ENCODE assay signal across 17 cellular contexts in genomic region chr3:166177130-166177529, GRCh38.
DNase-seq lines count a peak whose midpoint lies in the region; ATAC-seq and TF ChIP-seq lines count a peak whose summit lies in the region.
"Had no signal": no experiment of that assay in that cellular context is flagged by ENCODE, and none has a peak within 500 bp of the region (broad histone marks: within the 10 kb centered on the region; RNA-seq: fewer than 3 reads in every experiment).

No MANE protein-coding gene starts in this region.

- no peak for TF ChIP-seq CTCF in GM23338 (conservative IDR thresholded peaks at IDR 0.05; ENCODE audit: low read depth in 2 of 2)
- no peak for TF ChIP-seq CTCF in endodermal cell (conservative IDR thresholded peaks at IDR 0.05)
- TF ChIP-seq CTCF in heart left ventricle (IDR thresholded peaks at IDR 0.05), result no peak

- H3K36me3 ChIP-seq in GM23338 (ENCODE audit: insufficient read depth), result no peaks in the 10 kb centered on the region
- H3K36me3 ChIP-seq in endodermal cell (ENCODE audit: control insufficient read depth, insufficient read depth, low read length), result no peaks in the 10 kb centered on the region
- no peaks in the 10 kb centered on the region for H3K36me3 ChIP-seq in mesenchymal stem cell (ENCODE audit: control insufficient read depth in 1 of 2, insufficient read depth in 2 of 2, low read depth in 1 of 2, low read length in 2 of 2)
- H3K36me3 ChIP-seq in GM23248 (ENCODE audit: low read depth), result no peaks in the 10 kb centered on the region
- H3K36me3 ChIP-seq in heart left ventricle, result no peaks in the 10 kb centered on the region
- H3K36me3 ChIP-seq: SJSA1 had no signal

- in situ Hi-C loops in GM23248 (cut with MboI), result no loop called here

- intact Hi-C loops in heart left ventricle (cut with DNase I), result no loop called here

- no peaks in the 10 kb centered on the region for H4K20me1 ChIP-seq in GM23338 (replicated peaks; ENCODE audit: insufficient read depth)
- no peaks in the 10 kb centered on the region for H4K20me1 ChIP-seq in GM23248 (ENCODE audit: insufficient read depth)

- no peak for DNase-seq in GM23338 (ENCODE audit: low spot score)
- DNase-seq in RPMI8226, result peak; percentile 68
- peak; percentile 38 for DNase-seq in endodermal cell
- DNase-seq in mesenchymal stem cell, result peak; percentile 7
- DNase-seq in activated naive CD4-positive, alpha-beta T cell treated with anti-CD3 and anti-CD28 coated beads, Interleukin-2, amount 50 U/mL, for 72 hours (ENCODE audit: low spot score in 2 of 2), result no peak
- DNase-seq in GM23248, result no peak
- DNase-seq in NCI-H748 (lab: John Stamatoyannopoulos, UW; ENCODE audit: unreplicated experiment), result no peak
- no peak for DNase-seq in heart left ventricle
- DNase-seq: AML-193; Calu3; CD4-positive, CD25-positive, alpha-beta regulatory T cell; DMS79; NCI-H1417; NCI-H1930; NCI-H510A treated with DMSO at 0.1 percent for 48 hours; OCI-M1 had no signal

- H2AK5ac ChIP-seq in mesenchymal stem cell (ENCODE audit: low read length, severe bottlenecking), result no peak overlapping the region

- H3K9ac ChIP-seq in endodermal cell (ENCODE audit: extremely low read depth, low read length, poor library complexity, severe bottlenecking) (no peak overlapping the region), mesenchymal stem cell (ENCODE audit: low read length) (no peak overlapping the region), GM23248 (no peak overlapping the region)

- H3K9me3 ChIP-seq in endodermal cell (ENCODE audit: control insufficient read depth, low read length) (no peaks in the 10 kb centered on the region), mesenchymal stem cell (ENCODE audit: control insufficient read depth, low read length) (peaks cover 6% of the 10 kb centered on the region), GM23248 (ENCODE audit: low read depth) (peaks cover 7% of the 10 kb centered on the region), heart left ventricle (no peaks in the 10 kb centered on the region)
- H3K9me3 ChIP-seq: SJSA1 had no signal

- H3K27me3 ChIP-seq in GM23338 (ENCODE audit: insufficient read depth) (no peaks in the 10 kb centered on the region), endodermal cell (ENCODE audit: control insufficient read depth, insufficient read depth, low read length, poor library complexity, severe bottlenecking) (no peaks in the 10 kb centered on the region), mesenchymal stem cell (ENCODE audit: control insufficient read depth in 1 of 2, insufficient read depth in 1 of 2, low read length in 2 of 2) (no peaks in the 10 kb centered on the region), GM23248 (replicated peaks; ENCODE audit: insufficient read depth) (no peaks in the 10 kb centered on the region), heart left ventricle (no peaks in the 10 kb centered on the region)
- H3K27me3 ChIP-seq: SJSA1 had no signal

- no peak overlapping the region for H3K27ac ChIP-seq in GM23338 (ENCODE audit: low read depth)
- no peak overlapping the region for H3K27ac ChIP-seq in endodermal cell (ENCODE audit: low read depth, low read length)
- H3K27ac ChIP-seq in mesenchymal stem cell (ENCODE audit: low read length, poor library complexity, severe bottlenecking), result no peak overlapping the region
- H3K27ac ChIP-seq in GM23248, result no peak overlapping the region
- no peak overlapping the region for H3K27ac ChIP-seq in heart left ventricle
- H3K27ac ChIP-seq: SJSA1 had no signal

- no peaks in the 10 kb centered on the region for H3K4me1 ChIP-seq in GM23338 (ENCODE audit: insufficient read depth)
- no peaks in the 10 kb centered on the region for H3K4me1 ChIP-seq in endodermal cell (ENCODE audit: control insufficient read depth, insufficient read depth, low read length)
- no peaks in the 10 kb centered on the region for H3K4me1 ChIP-seq in mesenchymal stem cell (ENCODE audit: control insufficient read depth, insufficient read depth, low read depth, low read length)
- no peaks in the 10 kb centered on the region for H3K4me1 ChIP-seq in GM23248 (ENCODE audit: insufficient read depth)
- H3K4me1 ChIP-seq in heart left ventricle, result no peaks in the 10 kb centered on the region
- H3K4me1 ChIP-seq: SJSA1 had no signal

- H3K14ac ChIP-seq in mesenchymal stem cell (ENCODE audit: low read length in 2 of 2), result no peak overlapping the region

- H3K9me3 Mint-ChIP-seq in GM23338 (no peaks in the 10 kb centered on the region), endodermal cell (no peaks in the 10 kb centered on the region)
- peaks cover 7 to 8% of the 10 kb centered on the region in 2 donors for H3K9me3 Mint-ChIP-seq in activated naive CD4-positive, alpha-beta T cell treated with anti-CD3 and anti-CD28 coated beads, Interleukin-2, amount 50 U/mL, for 72 hours

- H3K79me2 ChIP-seq in GM23338 (replicated peaks; ENCODE audit: insufficient read depth), result no peaks in the 10 kb centered on the region
- H3K79me2 ChIP-seq in GM23248 (ENCODE audit: insufficient read depth), result no peaks in the 10 kb centered on the region

- H3F3A ChIP-seq in GM23338 (replicated peaks; ENCODE audit: low read depth), result no peaks in the 10 kb centered on the region
- H3F3A ChIP-seq in GM23248 (ENCODE audit: insufficient read depth), result no peaks in the 10 kb centered on the region

- H2AFZ ChIP-seq in GM23338 (no peak overlapping the region), mesenchymal stem cell (ENCODE audit: low read depth, low read length) (no peak overlapping the region), GM23248 (no peak overlapping the region)

- H3K4me3 ChIP-seq in GM23338 (no peak overlapping the region), endodermal cell (ENCODE audit: low read length) (no peak overlapping the region), mesenchymal stem cell (ENCODE audit: insufficient read depth in 1 of 2, low read depth in 1 of 2, low read length in 2 of 2) (no peak overlapping the region), GM23248 (no peak overlapping the region), heart left ventricle (no peak overlapping the region)
- H3K4me3 ChIP-seq: SJSA1 had no signal

- H2BK120ac ChIP-seq in mesenchymal stem cell (ENCODE audit: low read depth, low read length), result no peak overlapping the region

- H3K4ac ChIP-seq in mesenchymal stem cell (ENCODE audit: low read depth in 1 of 2, low read length in 2 of 2), result no peak overlapping the region

- H3K4me2 ChIP-seq in GM23338 (no peak overlapping the region), mesenchymal stem cell (ENCODE audit: low read length, poor library complexity, severe bottlenecking) (no peak overlapping the region), GM23248 (ENCODE audit: unreplicated experiment) (no peak overlapping the region)

- no peak for ATAC-seq in GM23338
- no peak for ATAC-seq in activated naive CD4-positive, alpha-beta T cell treated with anti-CD3 and anti-CD28 coated beads, Interleukin-2, amount 50 U/mL, for 72 hours
- ATAC-seq in heart left ventricle, result no peak

- H3K79me1 ChIP-seq in mesenchymal stem cell (replicated peaks; ENCODE audit: low read length, poor library complexity, severe bottlenecking), result no peaks in the 10 kb centered on the region

- H3K4me1 Mint-ChIP-seq in GM23338 (no peaks in the 10 kb centered on the region), endodermal cell (no peaks in the 10 kb centered on the region)
- H3K4me1 Mint-ChIP-seq: CD4-positive, CD25-positive, alpha-beta regulatory T cell had no signal

- TF ChIP-seq POLR2A in heart left ventricle (IDR thresholded peaks at IDR 0.05), result no peak

- H3K4me3 Mint-ChIP-seq in GM23338, result no peak overlapping the region
- no peak overlapping the region for H3K4me3 Mint-ChIP-seq in endodermal cell
- H3K4me3 Mint-ChIP-seq: CD4-positive, CD25-positive, alpha-beta regulatory T cell had no signal

- H2BK15ac ChIP-seq in mesenchymal stem cell (ENCODE audit: low read depth, poor library complexity, severe bottlenecking), result no peak overlapping the region

- no peak overlapping the region for H4K91ac ChIP-seq in mesenchymal stem cell (ENCODE audit: low read length)

- H3K36me3 Mint-ChIP-seq in GM23338 (ENCODE audit: low read depth), result no peaks in the 10 kb centered on the region
- no peaks in the 10 kb centered on the region for H3K36me3 Mint-ChIP-seq in endodermal cell (ENCODE audit: low read depth)
- no peaks in the 10 kb centered on the region for H3K36me3 Mint-ChIP-seq in activated naive CD4-positive, alpha-beta T cell treated with anti-CD3 and anti-CD28 coated beads, Interleukin-2, amount 50 U/mL, for 72 hours
- H3K36me3 Mint-ChIP-seq: CD4-positive, CD25-positive, alpha-beta regulatory T cell had no signal

- H3K23ac ChIP-seq in mesenchymal stem cell (ENCODE audit: low read length in 2 of 2), result no peak overlapping the region

- H3K27me3 Mint-ChIP-seq in GM23338 (ENCODE audit: insufficient read depth, low read depth, poor library complexity) (no peaks in the 10 kb centered on the region), endodermal cell (ENCODE audit: insufficient read depth) (peaks cover 2% of the 10 kb centered on the region)
- H3K27me3 Mint-ChIP-seq: CD4-positive, CD25-positive, alpha-beta regulatory T cell had no signal

- H3K18ac ChIP-seq in mesenchymal stem cell (ENCODE audit: low read depth in 1 of 2, low read length in 2 of 2), result no peak overlapping the region

- WGBS in endodermal cell (ENCODE audit: insufficient coverage in 1 of 2, insufficient read length in 1 of 2), 2 experiments, result 95 to 100% methylated on average over 1 of the region's 1 CpG
- 100% methylated on average over 1 of the region's 1 CpG for WGBS in mesenchymal stem cell
- WGBS in GM23248 (ENCODE audit: low coverage in 1 of 2, low lambda C conversion rate in 2 of 2, missing lambda C conversion rate in 2 of 2), 2 experiments, result 17 to 35% methylated on average over 1 of the region's 1 CpG
- WGBS in heart left ventricle, 4 donors, result 31 to 44% (median 41%) methylated on average over 1 of the region's 1 CpG

- H3K27ac Mint-ChIP-seq in GM23338, result 0 out of 2 replicates have a peak overlapping the region, but pooled peaks have one; percentile 27
- no peak overlapping the region for H3K27ac Mint-ChIP-seq in endodermal cell
- no peak overlapping the region for H3K27ac Mint-ChIP-seq in activated naive CD4-positive, alpha-beta T cell treated with anti-CD3 and anti-CD28 coated beads, Interleukin-2, amount 50 U/mL, for 72 hours
- H3K27ac Mint-ChIP-seq: CD4-positive, CD25-positive, alpha-beta regulatory T cell had no signal

- no peak overlapping the region for H2BK12ac ChIP-seq in mesenchymal stem cell (ENCODE audit: low read length in 2 of 2)

- no peak overlapping the region for H2BK5ac ChIP-seq in mesenchymal stem cell (ENCODE audit: low read depth, low read length, poor library complexity, severe bottlenecking)

- no peak overlapping the region for H4K8ac ChIP-seq in mesenchymal stem cell (ENCODE audit: low read length)

- H3K9me2 ChIP-seq in GM23338 (ENCODE audit: insufficient read depth) (no peaks in the 10 kb centered on the region), GM23248 (ENCODE audit: insufficient read depth) (no peaks in the 10 kb centered on the region)

TF ChIP-seq in GM23338, 12 proteins besides CTCF, POLR2A, EP300 and RAD21 (continues in another document):
- TF ChIP-seq EZH2 (IDR thresholded peaks at IDR 0.05; ENCODE audit: low read depth, unreplicated experiment) (no peak), CREB1 (CRISPR knock-in tag; IDR thresholded peaks at IDR 0.05; ENCODE audit: low read depth) (no peak)

Comparison
In these comparisons a context has a peak if more than half of its experiments do, and no peak if none do; other contexts are left out.
1. DNase-seq: peak in RPMI8226 (single experiment), endodermal cell (single experiment) and mesenchymal stem cell (single experiment); none in GM23338 (single experiment), activated naive CD4-positive, alpha-beta T cell treated with anti-CD3 and anti-CD28 coated beads, Interleukin-2, amount 50 U/mL, for 72 hours (0 of 2), GM23248 (single experiment), NCI-H748 (single experiment) and heart left ventricle (0 of 5).